Comparison of ENCODE assay signal across 1 cellular context in the genomic region with DNA sequence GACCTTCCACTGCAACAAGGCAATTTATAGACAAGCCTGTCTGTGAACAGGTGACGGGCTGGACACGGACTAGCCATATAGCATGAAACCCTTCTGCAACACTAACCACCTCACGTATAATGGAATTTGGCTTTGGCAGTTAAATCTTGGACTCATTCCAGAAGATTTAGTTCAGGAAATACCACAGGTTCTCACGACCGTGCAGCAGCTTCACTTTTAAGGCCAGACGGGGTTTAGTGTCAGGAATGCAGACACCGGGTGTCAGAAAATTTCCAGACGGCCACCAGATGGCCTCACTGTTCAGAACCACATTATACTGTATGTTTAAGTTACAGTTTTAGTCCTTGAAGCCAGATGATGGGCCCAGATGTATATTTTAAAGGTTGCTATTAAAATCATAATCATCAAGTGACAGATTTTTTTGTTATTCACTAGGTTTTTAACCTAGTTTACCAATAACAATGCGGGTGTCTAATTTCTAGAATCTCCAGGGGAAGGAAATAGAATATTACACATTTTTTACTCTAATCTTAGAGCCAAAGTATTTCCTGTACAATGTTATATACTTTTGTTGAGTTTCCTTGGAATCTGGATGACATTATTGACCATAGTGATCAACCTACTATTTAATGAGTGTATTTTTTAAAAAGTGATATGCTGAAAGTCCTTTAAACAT.
A peak's percentile ranks its signal among the peaks of the same experiment; 100 is the strongest.
TF ChIP-seq lines count a peak whose summit lies in the region.

No MANE protein-coding gene starts in this region.

TF ChIP-seq in HepG2, 621 proteins besides CTCF, POLR2A, EP300 and RAD21 (continued from another document):
- TF ChIP-seq, protein P1, sequence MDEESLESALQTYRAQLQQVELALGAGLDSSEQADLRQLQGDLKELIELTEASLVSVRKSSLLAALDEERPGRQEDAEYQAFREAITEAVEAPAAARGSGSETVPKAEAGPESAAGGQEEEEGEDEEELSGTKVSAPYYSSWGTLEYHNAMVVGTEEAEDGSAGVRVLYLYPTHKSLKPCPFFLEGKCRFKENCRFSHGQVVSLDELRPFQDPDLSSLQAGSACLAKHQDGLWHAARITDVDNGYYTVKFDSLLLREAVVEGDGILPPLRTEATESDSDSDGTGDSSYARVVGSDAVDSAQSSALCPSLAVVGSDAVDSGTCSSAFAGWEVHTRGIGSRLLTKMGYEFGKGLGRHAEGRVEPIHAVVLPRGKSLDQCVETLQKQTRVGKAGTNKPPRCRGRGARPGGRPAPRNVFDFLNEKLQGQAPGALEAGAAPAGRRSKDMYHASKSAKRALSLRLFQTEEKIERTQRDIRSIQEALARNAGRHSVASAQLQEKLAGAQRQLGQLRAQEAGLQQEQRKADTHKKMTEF (CRISPR knock-in tag; IDR thresholded peaks at IDR 0.05), result no peak
- TF ChIP-seq JDP2 (CRISPR knock-in tag; IDR thresholded peaks at IDR 0.05; ENCODE audit: borderline replicate concordance) (no peak), SSRP1 (CRISPR knock-in tag; IDR thresholded peaks at IDR 0.05) (no peak), NFKBIZ (CRISPR knock-in tag; IDR thresholded peaks at IDR 0.05) (no peak), TCF7L2 (IDR thresholded peaks at IDR 0.05; ENCODE audit: low read depth, low read length) (no peak), ZNF891 (CRISPR knock-in tag; IDR thresholded peaks at IDR 0.05) (no peak), CEBPG (CRISPR knock-in tag; IDR thresholded peaks at IDR 0.05) (no peak), RBM22 (optimal IDR thresholded peaks at IDR 0.05; ENCODE audit: low read length) (no peak), NKX3-1 (CRISPR knock-in tag; IDR thresholded peaks at IDR 0.05) (no peak), ZNF766 (CRISPR knock-in tag; IDR thresholded peaks at IDR 0.05; ENCODE audit: borderline replicate concordance) (no peak), SP140L (CRISPR knock-in tag; IDR thresholded peaks at IDR 0.05; ENCODE audit: borderline replicate concordance) (no peak), CCDC6 (CRISPR knock-in tag; IDR thresholded peaks at IDR 0.05) (no peak), RARG (CRISPR knock-in tag; IDR thresholded peaks at IDR 0.05; ENCODE audit: low read depth) (no peak), ZNF329 (CRISPR knock-in tag; IDR thresholded peaks at IDR 0.05; ENCODE audit: low read depth) (no peak), MAFK (conservative IDR thresholded peaks at IDR 0.05 in 1 of 2, IDR thresholded peaks at IDR 0.05 in 1 of 2; ENCODE audit: low read length in 2 of 2) (no peak), ZNF430 (CRISPR knock-in tag; IDR thresholded peaks at IDR 0.05) (no peak), TEAD3 (CRISPR knock-in tag; optimal IDR thresholded peaks at IDR 0.05; ENCODE audit: borderline replicate concordance) (peak; percentile 22), ZBTB3 (CRISPR knock-in tag; IDR thresholded peaks at IDR 0.05; ENCODE audit: borderline replicate concordance, low read depth) (no peak), MTF2 (CRISPR knock-in tag; IDR thresholded peaks at IDR 0.05; ENCODE audit: borderline replicate concordance) (no peak)
- TF ChIP-seq, protein P2, sequence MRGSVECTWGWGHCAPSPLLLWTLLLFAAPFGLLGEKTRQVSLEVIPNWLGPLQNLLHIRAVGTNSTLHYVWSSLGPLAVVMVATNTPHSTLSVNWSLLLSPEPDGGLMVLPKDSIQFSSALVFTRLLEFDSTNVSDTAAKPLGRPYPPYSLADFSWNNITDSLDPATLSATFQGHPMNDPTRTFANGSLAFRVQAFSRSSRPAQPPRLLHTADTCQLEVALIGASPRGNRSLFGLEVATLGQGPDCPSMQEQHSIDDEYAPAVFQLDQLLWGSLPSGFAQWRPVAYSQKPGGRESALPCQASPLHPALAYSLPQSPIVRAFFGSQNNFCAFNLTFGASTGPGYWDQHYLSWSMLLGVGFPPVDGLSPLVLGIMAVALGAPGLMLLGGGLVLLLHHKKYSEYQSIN (CRISPR knock-in tag; IDR thresholded peaks at IDR 0.05; ENCODE audit: borderline replicate concordance), result no peak
- TF ChIP-seq, protein P3, sequence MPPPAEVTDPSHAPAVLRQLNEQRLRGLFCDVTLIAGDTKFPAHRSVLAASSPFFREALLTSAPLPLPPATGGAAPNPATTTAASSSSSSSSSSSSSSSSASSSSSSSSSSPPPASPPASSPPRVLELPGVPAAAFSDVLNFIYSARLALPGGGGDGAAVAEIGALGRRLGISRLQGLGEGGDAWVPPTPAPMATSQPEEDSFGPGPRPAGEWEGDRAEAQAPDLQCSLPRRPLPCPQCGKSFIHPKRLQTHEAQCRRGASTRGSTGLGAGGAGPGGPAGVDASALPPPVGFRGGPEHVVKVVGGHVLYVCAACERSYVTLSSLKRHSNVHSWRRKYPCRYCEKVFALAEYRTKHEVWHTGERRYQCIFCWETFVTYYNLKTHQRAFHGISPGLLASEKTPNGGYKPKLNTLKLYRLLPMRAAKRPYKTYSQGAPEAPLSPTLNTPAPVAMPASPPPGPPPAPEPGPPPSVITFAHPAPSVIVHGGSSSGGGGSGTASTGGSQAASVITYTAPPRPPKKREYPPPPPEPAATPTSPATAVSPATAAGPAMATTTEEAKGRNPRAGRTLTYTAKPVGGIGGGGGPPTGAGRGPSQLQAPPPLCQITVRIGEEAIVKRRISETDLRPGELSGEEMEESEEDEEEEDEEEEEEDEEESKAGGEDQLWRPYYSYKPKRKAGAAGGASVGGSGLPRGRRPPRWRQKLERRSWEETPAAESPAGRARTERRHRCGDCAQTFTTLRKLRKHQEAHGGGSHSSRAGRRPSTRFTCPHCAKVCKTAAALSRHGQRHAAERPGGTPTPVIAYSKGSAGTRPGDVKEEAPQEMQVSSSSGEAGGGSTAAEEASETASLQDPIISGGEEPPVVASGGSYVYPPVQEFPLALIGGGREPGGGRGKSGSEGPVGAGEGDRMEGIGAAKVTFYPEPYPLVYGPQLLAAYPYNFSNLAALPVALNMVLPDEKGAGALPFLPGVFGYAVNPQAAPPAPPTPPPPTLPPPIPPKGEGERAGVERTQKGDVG (CRISPR knock-in tag; IDR thresholded peaks at IDR 0.05; ENCODE audit: borderline replicate concordance), result no peak
- TF ChIP-seq, protein P4, sequence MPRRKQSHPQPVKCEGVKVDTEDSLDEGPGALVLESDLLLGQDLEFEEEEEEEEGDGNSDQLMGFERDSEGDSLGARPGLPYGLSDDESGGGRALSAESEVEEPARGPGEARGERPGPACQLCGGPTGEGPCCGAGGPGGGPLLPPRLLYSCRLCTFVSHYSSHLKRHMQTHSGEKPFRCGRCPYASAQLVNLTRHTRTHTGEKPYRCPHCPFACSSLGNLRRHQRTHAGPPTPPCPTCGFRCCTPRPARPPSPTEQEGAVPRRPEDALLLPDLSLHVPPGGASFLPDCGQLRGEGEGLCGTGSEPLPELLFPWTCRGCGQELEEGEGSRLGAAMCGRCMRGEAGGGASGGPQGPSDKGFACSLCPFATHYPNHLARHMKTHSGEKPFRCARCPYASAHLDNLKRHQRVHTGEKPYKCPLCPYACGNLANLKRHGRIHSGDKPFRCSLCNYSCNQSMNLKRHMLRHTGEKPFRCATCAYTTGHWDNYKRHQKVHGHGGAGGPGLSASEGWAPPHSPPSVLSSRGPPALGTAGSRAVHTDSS (CRISPR knock-in tag; conservative IDR thresholded peaks at IDR 0.05), result no peak
- TF ChIP-seq, protein P5, sequence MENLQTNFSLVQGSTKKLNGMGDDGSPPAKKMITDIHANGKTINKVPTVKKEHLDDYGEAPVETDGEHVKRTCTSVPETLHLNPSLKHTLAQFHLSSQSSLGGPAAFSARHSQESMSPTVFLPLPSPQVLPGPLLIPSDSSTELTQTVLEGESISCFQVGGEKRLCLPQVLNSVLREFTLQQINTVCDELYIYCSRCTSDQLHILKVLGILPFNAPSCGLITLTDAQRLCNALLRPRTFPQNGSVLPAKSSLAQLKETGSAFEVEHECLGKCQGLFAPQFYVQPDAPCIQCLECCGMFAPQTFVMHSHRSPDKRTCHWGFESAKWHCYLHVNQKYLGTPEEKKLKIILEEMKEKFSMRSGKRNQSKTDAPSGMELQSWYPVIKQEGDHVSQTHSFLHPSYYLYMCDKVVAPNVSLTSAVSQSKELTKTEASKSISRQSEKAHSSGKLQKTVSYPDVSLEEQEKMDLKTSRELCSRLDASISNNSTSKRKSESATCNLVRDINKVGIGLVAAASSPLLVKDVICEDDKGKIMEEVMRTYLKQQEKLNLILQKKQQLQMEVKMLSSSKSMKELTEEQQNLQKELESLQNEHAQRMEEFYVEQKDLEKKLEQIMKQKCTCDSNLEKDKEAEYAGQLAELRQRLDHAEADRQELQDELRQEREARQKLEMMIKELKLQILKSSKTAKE (CRISPR knock-in tag; IDR thresholded peaks at IDR 0.05; ENCODE audit: borderline replicate concordance), result no peak
- TF ChIP-seq, protein P6, sequence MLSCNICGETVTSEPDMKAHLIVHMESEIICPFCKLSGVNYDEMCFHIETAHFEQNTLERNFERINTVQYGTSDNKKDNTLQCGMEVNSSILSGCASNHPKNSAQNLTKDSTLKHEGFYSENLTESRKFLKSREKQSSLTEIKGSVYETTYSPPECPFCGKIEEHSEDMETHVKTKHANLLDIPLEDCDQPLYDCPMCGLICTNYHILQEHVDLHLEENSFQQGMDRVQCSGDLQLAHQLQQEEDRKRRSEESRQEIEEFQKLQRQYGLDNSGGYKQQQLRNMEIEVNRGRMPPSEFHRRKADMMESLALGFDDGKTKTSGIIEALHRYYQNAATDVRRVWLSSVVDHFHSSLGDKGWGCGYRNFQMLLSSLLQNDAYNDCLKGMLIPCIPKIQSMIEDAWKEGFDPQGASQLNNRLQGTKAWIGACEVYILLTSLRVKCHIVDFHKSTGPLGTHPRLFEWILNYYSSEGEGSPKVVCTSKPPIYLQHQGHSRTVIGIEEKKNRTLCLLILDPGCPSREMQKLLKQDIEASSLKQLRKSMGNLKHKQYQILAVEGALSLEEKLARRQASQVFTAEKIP (CRISPR knock-in tag; IDR thresholded peaks at IDR 0.05; ENCODE audit: borderline replicate concordance), result no peak
- TF ChIP-seq, protein P7, sequence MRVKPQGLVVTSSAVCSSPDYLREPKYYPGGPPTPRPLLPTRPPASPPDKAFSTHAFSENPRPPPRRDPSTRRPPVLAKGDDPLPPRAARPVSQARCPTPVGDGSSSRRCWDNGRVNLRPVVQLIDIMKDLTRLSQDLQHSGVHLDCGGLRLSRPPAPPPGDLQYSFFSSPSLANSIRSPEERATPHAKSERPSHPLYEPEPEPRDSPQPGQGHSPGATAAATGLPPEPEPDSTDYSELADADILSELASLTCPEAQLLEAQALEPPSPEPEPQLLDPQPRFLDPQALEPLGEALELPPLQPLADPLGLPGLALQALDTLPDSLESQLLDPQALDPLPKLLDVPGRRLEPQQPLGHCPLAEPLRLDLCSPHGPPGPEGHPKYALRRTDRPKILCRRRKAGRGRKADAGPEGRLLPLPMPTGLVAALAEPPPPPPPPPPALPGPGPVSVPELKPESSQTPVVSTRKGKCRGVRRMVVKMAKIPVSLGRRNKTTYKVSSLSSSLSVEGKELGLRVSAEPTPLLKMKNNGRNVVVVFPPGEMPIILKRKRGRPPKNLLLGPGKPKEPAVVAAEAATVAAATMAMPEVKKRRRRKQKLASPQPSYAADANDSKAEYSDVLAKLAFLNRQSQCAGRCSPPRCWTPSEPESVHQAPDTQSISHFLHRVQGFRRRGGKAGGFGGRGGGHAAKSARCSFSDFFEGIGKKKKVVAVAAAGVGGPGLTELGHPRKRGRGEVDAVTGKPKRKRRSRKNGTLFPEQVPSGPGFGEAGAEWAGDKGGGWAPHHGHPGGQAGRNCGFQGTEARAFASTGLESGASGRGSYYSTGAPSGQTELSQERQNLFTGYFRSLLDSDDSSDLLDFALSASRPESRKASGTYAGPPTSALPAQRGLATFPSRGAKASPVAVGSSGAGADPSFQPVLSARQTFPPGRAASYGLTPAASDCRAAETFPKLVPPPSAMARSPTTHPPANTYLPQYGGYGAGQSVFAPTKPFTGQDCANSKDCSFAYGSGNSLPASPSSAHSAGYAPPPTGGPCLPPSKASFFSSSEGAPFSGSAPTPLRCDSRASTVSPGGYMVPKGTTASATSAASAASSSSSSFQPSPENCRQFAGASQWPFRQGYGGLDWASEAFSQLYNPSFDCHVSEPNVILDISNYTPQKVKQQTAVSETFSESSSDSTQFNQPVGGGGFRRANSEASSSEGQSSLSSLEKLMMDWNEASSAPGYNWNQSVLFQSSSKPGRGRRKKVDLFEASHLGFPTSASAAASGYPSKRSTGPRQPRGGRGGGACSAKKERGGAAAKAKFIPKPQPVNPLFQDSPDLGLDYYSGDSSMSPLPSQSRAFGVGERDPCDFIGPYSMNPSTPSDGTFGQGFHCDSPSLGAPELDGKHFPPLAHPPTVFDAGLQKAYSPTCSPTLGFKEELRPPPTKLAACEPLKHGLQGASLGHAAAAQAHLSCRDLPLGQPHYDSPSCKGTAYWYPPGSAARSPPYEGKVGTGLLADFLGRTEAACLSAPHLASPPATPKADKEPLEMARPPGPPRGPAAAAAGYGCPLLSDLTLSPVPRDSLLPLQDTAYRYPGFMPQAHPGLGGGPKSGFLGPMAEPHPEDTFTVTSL (CRISPR knock-in tag; IDR thresholded peaks at IDR 0.05; ENCODE audit: borderline replicate concordance), result no peak
- TF ChIP-seq, protein P8, sequence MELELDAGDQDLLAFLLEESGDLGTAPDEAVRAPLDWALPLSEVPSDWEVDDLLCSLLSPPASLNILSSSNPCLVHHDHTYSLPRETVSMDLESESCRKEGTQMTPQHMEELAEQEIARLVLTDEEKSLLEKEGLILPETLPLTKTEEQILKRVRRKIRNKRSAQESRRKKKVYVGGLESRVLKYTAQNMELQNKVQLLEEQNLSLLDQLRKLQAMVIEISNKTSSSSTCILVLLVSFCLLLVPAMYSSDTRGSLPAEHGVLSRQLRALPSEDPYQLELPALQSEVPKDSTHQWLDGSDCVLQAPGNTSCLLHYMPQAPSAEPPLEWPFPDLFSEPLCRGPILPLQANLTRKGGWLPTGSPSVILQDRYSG (CRISPR knock-in tag; IDR thresholded peaks at IDR 0.05), result no peak
- TF ChIP-seq, protein P9, sequence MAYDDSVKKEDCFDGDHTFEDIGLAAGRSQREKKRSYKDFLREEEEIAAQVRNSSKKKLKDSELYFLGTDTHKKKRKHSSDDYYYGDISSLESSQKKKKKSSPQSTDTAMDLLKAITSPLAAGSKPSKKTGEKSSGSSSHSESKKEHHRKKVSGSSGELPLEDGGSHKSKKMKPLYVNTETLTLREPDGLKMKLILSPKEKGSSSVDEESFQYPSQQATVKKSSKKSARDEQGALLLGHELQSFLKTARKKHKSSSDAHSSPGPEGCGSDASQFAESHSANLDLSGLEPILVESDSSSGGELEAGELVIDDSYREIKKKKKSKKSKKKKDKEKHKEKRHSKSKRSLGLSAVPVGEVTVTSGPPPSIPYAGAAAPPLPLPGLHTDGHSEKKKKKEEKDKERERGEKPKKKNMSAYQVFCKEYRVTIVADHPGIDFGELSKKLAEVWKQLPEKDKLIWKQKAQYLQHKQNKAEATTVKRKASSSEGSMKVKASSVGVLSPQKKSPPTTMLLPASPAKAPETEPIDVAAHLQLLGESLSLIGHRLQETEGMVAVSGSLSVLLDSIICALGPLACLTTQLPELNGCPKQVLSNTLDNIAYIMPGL (CRISPR knock-in tag; IDR thresholded peaks at IDR 0.05; ENCODE audit: borderline replicate concordance in 1 of 2, low read depth in 1 of 2), result peak in 1 of 2 experiments; percentile 51; a peak in 1 of 4 replicates
